Comparison of ENCODE assay signal across 1 cellular context in genomic region chr6:33777716-33778474, GRCh38.
TF ChIP-seq lines count a peak whose summit lies in the region.

No MANE protein-coding gene starts in this region.

TF ChIP-seq in HepG2, 621 proteins besides CTCF, POLR2A, EP300 and RAD21:
- no peak for TF ChIP-seq KMT2B (CRISPR knock-in tag; IDR thresholded peaks at IDR 0.05)
- TF ChIP-seq IRF1 (CRISPR knock-in tag; IDR thresholded peaks at IDR 0.05; ENCODE audit: low read depth) = no peak
- no peak for TF ChIP-seq ZNF503 (CRISPR knock-in tag; IDR thresholded peaks at IDR 0.05)
- no peak for TF ChIP-seq SUZ12 (IDR thresholded peaks at IDR 0.05; ENCODE audit: low read depth, low read length)
- TF ChIP-seq AGO2 (optimal IDR thresholded peaks at IDR 0.05; ENCODE audit: low read depth, low read length) = peak; percentile 18
